In genomic region chr6:20402181-20403079, GRCh38 we compare ENCODE assay signal across 8 cellular contexts. TPM values are rescaled to one million over a fixed set of nuclear protein-coding genes. Genes with fewer than 3 reads are reported as not detected.
DNase-seq lines count a peak whose midpoint lies in the region; ATAC-seq and TF ChIP-seq lines count a peak whose summit lies in the region.

No MANE protein-coding gene starts in this region.

- ATAC-seq in left cardiac atrium = peak; percentile 3 to 27
- ATAC-seq in GM21526 (IDR thresholded peaks at IDR 0.05; ENCODE audit: low FRiP score, unreplicated experiment) = no peak
- ATAC-seq in GM19463 (IDR thresholded peaks at IDR 0.05; ENCODE audit: unreplicated experiment) = no peak

- peak overlapping the region; percentile 99 for H3K27ac Mint-ChIP-seq in activated naive CD8-positive, alpha-beta T cell treated with anti-CD3 and anti-CD28 coated beads for 36 hours
- peak overlapping the region; percentile 99 for H3K27ac Mint-ChIP-seq in progenitor cell of endocrine pancreas

- peaks cover 20% of the 10 kb centered on the region for H3K36me3 ChIP-seq in HUES64 (ENCODE audit: insufficient read depth, low read length)

- no peaks in the 10 kb centered on the region for H3K9me3 ChIP-seq in HUES64 (ENCODE audit: insufficient read depth, low read depth, low read length)

- H3K4me3 Mint-ChIP-seq in activated naive CD8-positive, alpha-beta T cell treated with anti-CD3 and anti-CD28 coated beads for 36 hours = peak overlapping the region; percentile 91
- peak overlapping the region; percentile 98 for H3K4me3 Mint-ChIP-seq in progenitor cell of endocrine pancreas (ENCODE audit: low read depth)

- H3K27me3 ChIP-seq in HUES64 (ENCODE audit: insufficient read depth, low read length) = no peaks in the 10 kb centered on the region

- no peak for TF ChIP-seq CTCF in progenitor cell of endocrine pancreas (IDR thresholded peaks at IDR 0.05; ENCODE audit: unreplicated experiment)

- peaks cover 7% of the 10 kb centered on the region; the same call in 1 of the 2 replicates for H3K4me1 ChIP-seq in HUES64 (ENCODE audit: insufficient read depth, low read length)

- WGBS in HUES64 = 0% methylated on average over 81 of the region's 83 CpGs

- H3K36me3 Mint-ChIP-seq in activated naive CD8-positive, alpha-beta T cell treated with anti-CD3 and anti-CD28 coated beads for 36 hours = peaks cover 27% of the 10 kb centered on the region
- H3K36me3 Mint-ChIP-seq in progenitor cell of endocrine pancreas (ENCODE audit: insufficient read depth) = peaks cover 8% of the 10 kb centered on the region

- H3K9ac ChIP-seq in HUES64 (ENCODE audit: low read depth, low read length) = peak overlapping the region; percentile 99

- H3K27me3 Mint-ChIP-seq in activated naive CD8-positive, alpha-beta T cell treated with anti-CD3 and anti-CD28 coated beads for 36 hours = peaks cover 3% of the 10 kb centered on the region
- H3K27me3 Mint-ChIP-seq in progenitor cell of endocrine pancreas = peaks cover 9% of the 10 kb centered on the region

- peak overlapping the region; percentile 99 for H3K27ac ChIP-seq in HUES64 (ENCODE audit: low read depth, low read length)

- intact Hi-C loops in left cardiac atrium (cut with DNase I) = loop anchor here (5.0 to 10.0 kb wide), 3 partner anchors 108 to 125 kb away; no protein-coding TSS in a partner anchor

- H3K9me3 Mint-ChIP-seq in activated naive CD8-positive, alpha-beta T cell treated with anti-CD3 and anti-CD28 coated beads for 36 hours = no peaks in the 10 kb centered on the region
- no peaks in the 10 kb centered on the region for H3K9me3 Mint-ChIP-seq in progenitor cell of endocrine pancreas (ENCODE audit: low read depth)

- H3K4me1 Mint-ChIP-seq in activated naive CD8-positive, alpha-beta T cell treated with anti-CD3 and anti-CD28 coated beads for 36 hours = peaks cover 39% of the 10 kb centered on the region
- peaks cover 13% of the 10 kb centered on the region for H3K4me1 Mint-ChIP-seq in progenitor cell of endocrine pancreas (ENCODE audit: low read depth)

- H3K4me3 ChIP-seq in HUES64 (ENCODE audit: low read length) = peak overlapping the region; percentile 69

- peak; percentile 48 for DNase-seq in D341Med (ENCODE audit: low spot score)
- peak; percentile 15 for DNase-seq in SK-N-DZ (ENCODE audit: low spot score)
- DNase-seq in activated naive CD8-positive, alpha-beta T cell treated with anti-CD3 and anti-CD28 coated beads for 36 hours = peak; percentile 38
- DNase-seq in left cardiac atrium = peak; percentile 59
- DNase-seq in progenitor cell of endocrine pancreas (ENCODE audit: low spot score, unreplicated experiment) = peak; percentile 46

RNA-seq across cellular contexts. Expression of gene E2F3, which starts 0.8 kb away (rescaled TPM):
- polyA plus RNA-seq in HUES64 (2013, experiment 1 of 2) = 30.3 TPM
- 26.4 TPM for polyA plus RNA-seq in HUES64 (2013, experiment 2 of 2)
- 18.2 and 24.1 TPM in 2 replicates for polyA plus RNA-seq in SK-N-DZ (2014; cell fraction: cytosol; rRNA removed)
- 35.4 and 46.6 TPM in 2 replicates for polyA plus RNA-seq in SK-N-DZ (2014; cell fraction: nucleus; rRNA removed)
- total RNA-seq in activated naive CD8-positive, alpha-beta T cell treated with anti-CD3 and anti-CD28 coated beads for 36 hours = 10 to 100 TPM; 21.5 to 22.8 TPM
- total RNA-seq in left cardiac atrium (10 to 100 TPM in 1 of 2 donors, 1 to 10 TPM in 1; 4.8 to 10.0 TPM), progenitor cell of endocrine pancreas (32.5 and 33.2 TPM in 2 replicates)

Comparison
In these comparisons a context has a peak if more than half of its experiments do, and no peak if none do; other contexts are left out.
1. ATAC-seq: peak in left cardiac atrium (2 of 2); none in GM21526 (single experiment) and GM19463 (single experiment).
2. Peak in every context shown above with its lines, with median percentiles within 50 percentile points of each other: DNase-seq.